In genomic region chr11:1572200-1573076, GRCh38 we compare ENCODE assay signal across 8 cellular contexts. TPM values are rescaled to one million over a fixed set of nuclear protein-coding genes. Genes with fewer than 3 reads are reported as not detected.
DNase-seq lines count a peak whose midpoint lies in the region; ATAC-seq, FAIRE-seq and TF ChIP-seq lines count a peak whose summit lies in the region.

Gene DUSP8 (minus strand): TSS chr11:1572271. CDS start chr11:1565826, 6,445 bp downstream.

- peak; percentile 90 for DNase-seq in EH (ENCODE audit: low read depth)
- peak; percentile 90 for DNase-seq in NCI-H2107 (lab: John Stamatoyannopoulos, UW)
- peak; percentile 75 to 92 (median 89) for DNase-seq in activated CD4-positive, CD25-positive, alpha-beta regulatory T cell (lab: John Stamatoyannopoulos, UW)
- DNase-seq in bronchial epithelial cell (ENCODE audit: low read depth), result peak; percentile 30
- peak; percentile 25 for DNase-seq in skeletal muscle cell (ENCODE audit: low read depth)
- DNase-seq in NCI-H524 treated with DMSO at 0.1 percent for 48 hours (lab: John Stamatoyannopoulos, UW), result no peak

- no peak within 1 kb of the TSS for H3K9ac ChIP-seq in iPS-20b (ENCODE audit: low read depth, low read length)

- peaks cover 9% of the 10 kb centered on the region for H3K4me1 ChIP-seq in iPS-20b (ENCODE audit: insufficient read depth, low read length)

- H3K27ac ChIP-seq in iPS-20b (ENCODE audit: low read length), result no peak within 1 kb of the TSS

- ATAC-seq in HG02623 (IDR thresholded peaks at IDR 0.05; ENCODE audit: unreplicated experiment), result peak; percentile 66

- H3K36me3 ChIP-seq in bronchial epithelial cell (ENCODE audit: control insufficient read depth, insufficient read depth, low read length), result no peaks in the 10 kb centered on the region
- H3K36me3 ChIP-seq in iPS-20b (ENCODE audit: insufficient read depth, low read depth, low read length), result no peaks in the 10 kb centered on the region

- H3K9me3 ChIP-seq in iPS-20b (ENCODE audit: insufficient read depth, low read depth, low read length), result no peaks in the 10 kb centered on the region

- H3K4me3 ChIP-seq in bronchial epithelial cell (ENCODE audit: low read depth, low read length), result peak within 1 kb of the TSS; percentile 38
- peak within 1 kb of the TSS; percentile 52; the same call in 1 of the 2 replicates for H3K4me3 ChIP-seq in iPS-20b (ENCODE audit: low read length)
- H3K4me3 ChIP-seq in skeletal muscle cell (ENCODE audit: low read depth, low read length), result peak within 1 kb of the TSS; percentile 54

- H3K27me3 ChIP-seq in bronchial epithelial cell (ENCODE audit: control insufficient read depth, insufficient read depth, low read length) (peaks cover 5% of the 10 kb centered on the region), iPS-20b (ENCODE audit: insufficient read depth, low read length) (peaks cover 76% of the 10 kb centered on the region)

- FAIRE-seq in bronchial epithelial cell (lab: Jason Lieb, UNC), result no peak

- no peak for TF ChIP-seq CTCF in bronchial epithelial cell (IDR thresholded peaks at IDR 0.05; ENCODE audit: insufficient read depth, low read length, severe bottlenecking)

RNA-seq across cellular contexts. Expression of gene DUSP8, which starts in this region (rescaled TPM):
- 0.26 and 0.64 TPM in 2 replicates for total RNA-seq in bronchial epithelial cell

Comparison
In these comparisons a context has a peak if more than half of its experiments do, and no peak if none do; other contexts are left out.
1. Peak in DNase-seq and H3K4me3 ChIP-seq in bronchial epithelial cell; RNA of the gene not detected or under 1 TPM.